ENCODE assay signal across 22 cellular contexts in genomic region chr2:109376796-109377495, GRCh38.
A peak's percentile ranks its signal among the peaks of the same experiment; 100 is the strongest.
DNase-seq lines count a peak whose midpoint lies in the region; ATAC-seq, FAIRE-seq and TF ChIP-seq lines count a peak whose summit lies in the region.
"Had no signal": no experiment of that assay in that cellular context is flagged by ENCODE, and none has a peak within 500 bp of the region (broad histone marks: within the 10 kb centered on the region; RNA-seq: fewer than 3 reads in every experiment).

No MANE protein-coding gene starts in this region.

- intact Hi-C loops in kidney (cut with DNase I): no loop called here

- no peak for TF ChIP-seq CTCF in kidney (IDR thresholded peaks at IDR 0.05; ENCODE audit: borderline replicate concordance, extremely low read depth, insufficient read depth)
- no peak for TF ChIP-seq CTCF in type B pancreatic cell (conservative IDR thresholded peaks at IDR 0.05)

- H3K36me3 ChIP-seq in kidney (ENCODE audit: control insufficient read depth in 1 of 2, insufficient read depth in 2 of 2, low read length in 2 of 2): no peaks in the 10 kb centered on the region
- H3K36me3 ChIP-seq: HAP-1 had no signal

- no peaks in the 10 kb centered on the region for H3K4me1 ChIP-seq in kidney (ENCODE audit: control insufficient read depth in 1 of 2, insufficient read depth in 1 of 2, low read depth in 1 of 2, low read length in 2 of 2)
- H3K4me1 ChIP-seq: HAP-1 had no signal

- H3K9me3 ChIP-seq in kidney (ENCODE audit: control insufficient read depth in 1 of 2, low read length in 2 of 2): no peaks in the 10 kb centered on the region
- H3K9me3 ChIP-seq: HAP-1 had no signal

- H3K36me3 Mint-ChIP-seq in type B pancreatic cell: no peaks in the 10 kb centered on the region

- peaks cover 12% of the 10 kb centered on the region for H3K27me3 Mint-ChIP-seq in type B pancreatic cell
- H3K27me3 Mint-ChIP-seq: activated naive CD8-positive, alpha-beta T cell; stimulated activated naive CD8-positive, alpha-beta T cell treated with anti-CD3 and anti-CD28 coated beads, Interleukin-15, amount 100 ng/mL, for 72 hours had no signal

- no peak for ATAC-seq in GM18870 (IDR thresholded peaks at IDR 0.05; ENCODE audit: unreplicated experiment)
- ATAC-seq: stimulated activated naive CD8-positive, alpha-beta T cell treated with anti-CD3 and anti-CD28 coated beads, Interleukin-15, amount 100 ng/mL, for 72 hours had no signal

- H3K27ac ChIP-seq in kidney (ENCODE audit: low read depth in 2 of 2, low read length in 2 of 2): no peak overlapping the region

- no peaks in the 10 kb centered on the region for H3K4me1 Mint-ChIP-seq in type B pancreatic cell (ENCODE audit: unreplicated experiment)
- H3K4me1 Mint-ChIP-seq: stimulated activated naive CD8-positive, alpha-beta T cell treated with anti-CD3 and anti-CD28 coated beads, Interleukin-15, amount 100 ng/mL, for 72 hours had no signal

- no peak overlapping the region for H3K27ac Mint-ChIP-seq in type B pancreatic cell
- H3K27ac Mint-ChIP-seq: activated naive CD8-positive, alpha-beta T cell had no signal

- H3K9ac ChIP-seq in kidney (ENCODE audit: low read length in 2 of 2): no peak overlapping the region

- no peak for FAIRE-seq in kidney (lab: Jason Lieb, UNC)
- FAIRE-seq: A204.1, astrocyte, frontal cortex had no signal

- no peaks in the 10 kb centered on the region for H3K9me3 Mint-ChIP-seq in type B pancreatic cell
- H3K9me3 Mint-ChIP-seq: stimulated activated naive CD8-positive, alpha-beta T cell treated with anti-CD3 and anti-CD28 coated beads, Interleukin-15, amount 100 ng/mL, for 72 hours had no signal

- no peak overlapping the region for H3K4me3 Mint-ChIP-seq in type B pancreatic cell
- H3K4me3 Mint-ChIP-seq: activated naive CD8-positive, alpha-beta T cell; stimulated activated naive CD8-positive, alpha-beta T cell treated with anti-CD3 and anti-CD28 coated beads, Interleukin-15, amount 100 ng/mL, for 72 hours had no signal

- H3K4me3 ChIP-seq in kidney (ENCODE audit: low read length in 2 of 2): no peak overlapping the region
- H3K4me3 ChIP-seq: HAP-1 had no signal

- peak; percentile 33 for DNase-seq in activated effector memory CD4-positive, alpha-beta T cell treated with anti-CD3 and anti-CD28 coated beads, Interleukin-2, amount 50 U/mL, for 16 hours
- DNase-seq in activated effector memory CD4-positive, alpha-beta T cell treated with Interleukin-2 at 50 U/mL for 16 hours: no peak
- DNase-seq in activated CD8-positive, alpha-beta memory T cell treated with anti-CD3 and anti-CD28 coated beads for 24 hours: peak; percentile 37
- DNase-seq in kidney (peak; percentile 33), type B pancreatic cell (ENCODE audit: extremely low spot score, unreplicated experiment) (peak; percentile 43), LoVo (ENCODE audit: low spot score) (no peak), NCI-H1417 treated with DMSO at 0.1 percent for 48 hours (lab: John Stamatoyannopoulos, UW) (no peak)
- DNase-seq: central memory CD4-positive, alpha-beta T cell; hippocampal formation; MM.1S; NCI-H1436 treated with DMSO at 0.1 percent for 48 hours; NCI-H2171 treated with DMSO at 0.1 percent for 48 hours; retina; T-helper 9 cell; trophoblast cell had no signal

Comparison
In these comparisons a context has a peak if more than half of its experiments do, and no peak if none do; other contexts are left out.
1. DNase-seq: peak in activated effector memory CD4-positive, alpha-beta T cell treated with anti-CD3 and anti-CD28 coated beads, Interleukin-2, amount 50 U/mL, for 16 hours (single experiment), activated CD8-positive, alpha-beta memory T cell treated with anti-CD3 and anti-CD28 coated beads for 24 hours (single experiment), kidney (single experiment) and type B pancreatic cell (single experiment); none in activated effector memory CD4-positive, alpha-beta T cell treated with Interleukin-2 at 50 U/mL for 16 hours (single experiment), LoVo (single experiment) and NCI-H1417 treated with DMSO at 0.1 percent for 48 hours (single experiment).